ENCODE assay signal across 19 cellular contexts in the genomic region with DNA sequence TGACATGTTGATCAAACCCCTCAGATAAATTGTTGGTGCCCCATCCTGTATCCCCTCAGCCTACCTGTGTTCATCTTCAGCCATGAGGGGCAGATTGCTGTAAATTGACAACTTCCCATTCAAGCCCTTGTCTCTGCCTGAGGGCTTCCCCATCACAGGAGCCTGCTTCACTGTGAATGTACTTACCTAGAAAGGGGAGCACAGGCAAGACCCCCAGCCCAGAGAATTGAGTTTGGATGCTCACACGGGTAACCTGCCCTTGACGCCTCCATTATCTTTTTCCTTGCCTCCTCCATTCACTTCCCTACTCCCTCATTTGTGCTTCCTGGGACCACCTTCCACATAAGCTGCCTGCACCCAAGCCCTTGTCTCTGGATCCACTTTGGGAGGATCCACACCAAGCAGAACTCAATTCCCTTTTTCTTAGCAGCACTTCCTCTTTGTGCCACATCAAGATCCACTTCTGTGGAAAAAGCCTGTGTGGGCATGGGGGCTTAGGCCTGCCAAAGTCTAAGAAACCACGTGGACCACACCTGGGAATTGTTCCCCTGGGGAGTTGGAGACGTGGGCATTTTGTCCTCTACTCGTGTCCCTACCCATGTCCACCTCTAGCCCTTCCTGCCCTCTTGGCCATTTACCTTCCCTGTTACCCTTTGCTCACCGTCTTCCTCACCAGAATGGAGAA.
"Had no signal": no experiment of that assay in that cellular context is flagged by ENCODE, and none has a peak within 500 bp of the region (broad histone marks: within the 10 kb centered on the region; RNA-seq: fewer than 3 reads in every experiment).

No MANE protein-coding gene starts in this region.

- H3K4me1 ChIP-seq: colonic mucosa, uterus had no signal

- DNase-seq: colonic mucosa; effector CD4-positive, alpha-beta T cell; endodermal cell; foreskin melanocyte; head of caudate nucleus; kidney; left cardiac atrium; left ventricle myocardium inferior; lower lobe of right lung; mesendoderm; naive thymus-derived CD4-positive, alpha-beta T cell; nephron progenitor cell; small intestine; stimulated activated CD4-positive, alpha-beta T cell treated with anti-CD3 and anti-CD28 coated beads, Interleukin-12 subunit alpha, Interleukin-12 subunit beta, amount 100 ng/mL, for 4 hours; stimulated activated naive CD4-positive, alpha-beta T cell treated with Interleukin-2 at 50 U/mL for 16 hours; uterus had no signal

- H3K9me3 ChIP-seq: colonic mucosa, left ventricle myocardium inferior, lower lobe of right lung, right atrium auricular region, uterus had no signal

- H3K4me3 ChIP-seq: colonic mucosa, hepatocyte, left ventricle myocardium inferior, lower lobe of right lung, right atrium auricular region, uterus had no signal

- H2AFZ ChIP-seq: hepatocyte had no signal

- H3K36me3 ChIP-seq: colonic mucosa, left ventricle myocardium inferior, lower lobe of right lung, right atrium auricular region, uterus had no signal

- H3K27me3 ChIP-seq: colonic mucosa, hepatocyte, right atrium auricular region, uterus had no signal

- ATAC-seq: left cardiac atrium, lower lobe of right lung had no signal

- H3K4me2 ChIP-seq: hepatocyte had no signal

- H3K79me2 ChIP-seq: hepatocyte had no signal

- H3K27ac ChIP-seq: colonic mucosa, hepatocyte, left ventricle myocardium inferior, lower lobe of right lung, right atrium auricular region, uterus had no signal

- FAIRE-seq: endothelial cell of umbilical vein, kidney, small intestine had no signal
